ENCODE assay signal across 8 cellular contexts in genomic region chr7:128791121-128791967, GRCh38. TPM values are rescaled to one million over a fixed set of nuclear protein-coding genes. Genes with fewer than 3 reads are reported as not detected.
DNase-seq lines count a peak whose midpoint lies in the region; ATAC-seq and TF ChIP-seq lines count a peak whose summit lies in the region.

No MANE protein-coding gene starts in this region.

- TF ChIP-seq CTCF in WTC11 (IDR thresholded peaks at IDR 0.05) (no peak), breast epithelium (IDR thresholded peaks at IDR 0.05) (no peak)

- peak overlapping the region; percentile 63 to 89 (median 88) for H3K4me3 ChIP-seq in breast epithelium

- H3K9me3 Mint-ChIP-seq in WTC11 = no peaks in the 10 kb centered on the region

- POLR2A ChIA-PET in WTC11 (lab: Charles Lee) = interaction anchor here (0.5 to 1.2 kb wide), 2 partner anchors 42 to 71 kb away, joined by 3 to 6 read pairs; no protein-coding TSS in a partner anchor

- CTCF ChIA-PET in WTC11 (lab: Charles Lee) = interaction anchor here (0.5 to 1.3 kb wide), 3 partner anchors 41 to 89 kb away, joined by 3 to 4 read pairs (median 3); no protein-coding TSS in a partner anchor

- no peak for TF ChIP-seq POLR2A in breast epithelium (IDR thresholded peaks at IDR 0.05)

- peak; percentile 85 for ATAC-seq in GM18498 (IDR thresholded peaks at IDR 0.05; ENCODE audit: unreplicated experiment)
- peak; percentile 76 for ATAC-seq in HG02610 (IDR thresholded peaks at IDR 0.05; ENCODE audit: unreplicated experiment)
- peak; percentile 66 for ATAC-seq in WTC11
- no peak for ATAC-seq in GM18873 (IDR thresholded peaks at IDR 0.05; ENCODE audit: low FRiP score, unreplicated experiment)

- H3K27me3 Mint-ChIP-seq in WTC11 (ENCODE audit: low read depth) = peaks cover 15% of the 10 kb centered on the region

- H3K4me3 Mint-ChIP-seq in WTC11 = peak overlapping the region; percentile 89

- H3K9me3 ChIP-seq in breast epithelium = no peaks in the 10 kb centered on the region

- DNase-seq in NCI-H1694 treated with DMSO at 0.1 percent for 48 hours (lab: John Stamatoyannopoulos, UW) (peak; percentile 13), WTC11 (ENCODE audit: low spot score) (peak; percentile 78), breast epithelium (ENCODE audit: low spot score in 2 of 2) (peak in 1 of 2 donors; percentile 31), islet precursor cell (peak; percentile 87)
- DNase-seq in stimulated activated CD4-positive, alpha-beta T cell treated with anti-CD3 and anti-CD28 coated beads, Interleukin-15, amount 100 ng/mL, for 24 hours = peak; percentile 88

- intact Hi-C loops in breast epithelium (cut with DNase I; ENCODE audit: low total_unique reads) = no loop called here

- H3K27ac ChIP-seq in breast epithelium = peak overlapping the region; percentile 16 to 58

- H3K36me3 ChIP-seq in breast epithelium = no peaks in the 10 kb centered on the region

- no peaks in the 10 kb centered on the region for H3K4me1 ChIP-seq in breast epithelium

- no peak overlapping the region for H3K27ac Mint-ChIP-seq in WTC11

- peaks cover 21% of the 10 kb centered on the region for H3K36me3 Mint-ChIP-seq in WTC11

- H3K27me3 ChIP-seq in breast epithelium = no peaks in the 10 kb centered on the region

- peaks cover 30% of the 10 kb centered on the region for H3K4me1 Mint-ChIP-seq in WTC11

TF ChIP-seq in WTC11, 78 proteins besides CTCF, POLR2A, EP300 and RAD21:
- TF ChIP-seq ZBTB43 (CRISPR knock-in tag; IDR thresholded peaks at IDR 0.05) (0 out of 2 replicates have a peak, but pooled peaks have one; percentile 41), ERG (CRISPR knock-in tag; IDR thresholded peaks at IDR 0.05) (no peak), SP1 (CRISPR knock-in tag; conservative IDR thresholded peaks at IDR 0.05) (peak; percentile 67; the same call in 1 of the 2 replicates), KAT7 (CRISPR knock-in tag; IDR thresholded peaks at IDR 0.05; ENCODE audit: borderline replicate concordance) (0 out of 2 replicates have a peak, but pooled peaks have one; percentile 52), GABPB1 (CRISPR knock-in tag; IDR thresholded peaks at IDR 0.05) (no peak), ZNF423 (CRISPR knock-in tag; IDR thresholded peaks at IDR 0.05) (peak; percentile 49; the same call in 1 of the 2 replicates), RELA (CRISPR knock-in tag; IDR thresholded peaks at IDR 0.05; ENCODE audit: borderline replicate concordance) (peak; percentile 9; the same call in 1 of the 2 replicates), E2F5 (CRISPR knock-in tag; IDR thresholded peaks at IDR 0.05) (peak; percentile 54; the same call in 1 of the 2 replicates), ZNF263 (CRISPR knock-in tag; IDR thresholded peaks at IDR 0.05; ENCODE audit: low read depth) (peak; percentile 94), HMGXB4 (CRISPR knock-in tag; IDR thresholded peaks at IDR 0.05) (peak; percentile 20; the same call in 1 of the 2 replicates), IRF2 (CRISPR knock-in tag; IDR thresholded peaks at IDR 0.05; ENCODE audit: borderline replicate concordance, low read depth) (no peak), STAT6 (CRISPR knock-in tag; conservative IDR thresholded peaks at IDR 0.05; ENCODE audit: low read depth) (no peak)

RNA-seq across cellular contexts. Expression of gene CCDC136, which starts 0.4 kb away (rescaled TPM):
- total RNA-seq in WTC11 (2021) = 47.4 to 51.0 TPM (median 49.5 TPM) in 3 replicates
- total RNA-seq in breast epithelium = 1 to 10 TPM; 6.4 to 9.5 (median 9.4) TPM

RNA-seq across cellular contexts. Expression of gene OPN1SW, which starts 15.8 kb away (rescaled TPM):
- not detected in 3 replicates for total RNA-seq in WTC11 (2021)
- not detected for total RNA-seq in breast epithelium

RNA-seq across cellular contexts. Expression of gene FLNC, which starts 38.9 kb away (rescaled TPM):
- total RNA-seq in WTC11 (2021) = 6.3 to 8.0 TPM (median 6.8 TPM) in 3 replicates
- 1 to 10 TPM; 5.1 to 7.5 (median 6.0) TPM for total RNA-seq in breast epithelium

RNA-seq across cellular contexts. Expression of gene CALU, which starts 52.2 kb away (rescaled TPM):
- total RNA-seq in WTC11 (2021) = 150 to 163 TPM (median 159 TPM) in 3 replicates
- 100 to 1,000 TPM in 2 of 3 donors, 10 to 100 TPM in 1; 79.3 to 124 (median 104) TPM for total RNA-seq in breast epithelium
